ENCODE assay signal across 1 cellular context in the genomic region with DNA sequence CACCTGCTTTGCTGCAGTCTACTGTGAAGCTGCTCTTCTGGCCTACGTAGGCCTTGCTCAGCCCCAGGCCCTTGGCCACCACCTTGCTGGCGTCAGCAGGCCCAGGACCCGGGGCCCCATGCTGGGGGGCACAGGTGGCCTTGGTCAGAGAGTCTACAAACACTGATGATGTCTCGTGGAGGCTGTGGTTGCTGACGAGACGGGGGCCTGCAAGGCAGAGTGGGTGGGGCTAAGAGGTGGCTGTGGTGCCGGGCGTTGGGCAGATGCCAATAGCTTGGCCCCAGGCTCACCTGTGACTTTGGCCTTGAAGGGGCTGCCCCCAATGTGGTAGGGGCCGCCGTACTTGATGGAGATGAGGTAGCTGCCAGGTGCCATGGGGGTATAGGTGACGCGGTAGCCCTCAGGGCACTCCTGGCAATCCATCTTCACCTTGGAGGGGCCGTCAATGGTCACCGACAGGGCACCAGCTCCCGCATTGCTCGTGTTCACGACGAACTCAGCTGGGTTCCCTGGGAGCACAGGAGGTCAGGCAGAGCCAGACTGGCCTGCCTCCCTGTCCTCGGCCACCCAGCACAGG.
TF ChIP-seq lines count a peak whose summit lies in the region.

No MANE protein-coding gene starts in this region.

TF ChIP-seq in H1, 55 proteins besides CTCF, POLR2A, EP300 and RAD21:
- TF ChIP-seq POLR2AphosphoS5 (IDR thresholded peaks at IDR 0.05; ENCODE audit: low read depth, low read length) (peak; percentile 15; the same call in 1 of the 2 replicates), TBP (IDR thresholded peaks at IDR 0.05; ENCODE audit: low read depth, low read length) (no peak), CBX8 (IDR thresholded peaks at IDR 0.05; ENCODE audit: borderline replicate concordance, low read depth, low read length) (no peak)
